In the genomic region with DNA sequence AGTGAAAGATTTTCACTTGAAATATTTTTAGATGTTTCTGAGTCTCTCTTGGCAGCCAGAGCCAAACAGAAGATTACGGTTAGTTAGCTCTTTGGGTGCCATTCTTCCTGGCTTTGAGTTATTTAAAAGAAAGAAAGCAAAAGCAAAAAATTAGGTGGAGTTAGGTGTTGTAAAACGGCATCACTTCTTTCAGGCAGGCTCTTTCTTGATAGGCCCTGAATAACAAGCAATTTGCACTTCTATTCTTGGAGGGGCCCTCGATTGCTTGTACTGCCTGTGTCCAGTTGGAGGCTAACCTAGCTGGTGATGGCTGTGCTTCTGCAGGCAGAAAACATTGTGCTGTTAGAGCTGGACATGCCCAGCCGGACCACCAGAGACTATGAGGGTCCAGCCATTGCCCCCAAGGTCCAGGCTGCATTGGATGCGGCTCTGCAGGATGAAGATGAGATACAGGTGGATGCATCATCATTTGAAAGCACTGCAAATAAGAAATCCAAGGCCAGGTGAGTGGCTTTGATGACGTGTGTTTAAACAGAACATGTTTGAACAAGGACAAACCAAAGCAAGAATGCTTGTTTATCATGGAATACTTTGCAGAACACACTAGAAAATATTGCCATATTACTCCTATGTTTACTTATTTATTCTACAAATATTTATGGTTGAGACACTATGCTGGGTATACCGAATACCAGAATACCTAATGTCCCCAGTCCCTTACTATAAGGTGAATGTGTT, we compare ENCODE assay signal across 1 cellular context.
TF ChIP-seq lines count a peak whose summit lies in the region.

No MANE protein-coding gene starts in this region.

TF ChIP-seq in HepG2, 621 proteins besides CTCF, POLR2A, EP300 and RAD21 (continued from another document and continues in another):
- TF ChIP-seq, protein P1, sequence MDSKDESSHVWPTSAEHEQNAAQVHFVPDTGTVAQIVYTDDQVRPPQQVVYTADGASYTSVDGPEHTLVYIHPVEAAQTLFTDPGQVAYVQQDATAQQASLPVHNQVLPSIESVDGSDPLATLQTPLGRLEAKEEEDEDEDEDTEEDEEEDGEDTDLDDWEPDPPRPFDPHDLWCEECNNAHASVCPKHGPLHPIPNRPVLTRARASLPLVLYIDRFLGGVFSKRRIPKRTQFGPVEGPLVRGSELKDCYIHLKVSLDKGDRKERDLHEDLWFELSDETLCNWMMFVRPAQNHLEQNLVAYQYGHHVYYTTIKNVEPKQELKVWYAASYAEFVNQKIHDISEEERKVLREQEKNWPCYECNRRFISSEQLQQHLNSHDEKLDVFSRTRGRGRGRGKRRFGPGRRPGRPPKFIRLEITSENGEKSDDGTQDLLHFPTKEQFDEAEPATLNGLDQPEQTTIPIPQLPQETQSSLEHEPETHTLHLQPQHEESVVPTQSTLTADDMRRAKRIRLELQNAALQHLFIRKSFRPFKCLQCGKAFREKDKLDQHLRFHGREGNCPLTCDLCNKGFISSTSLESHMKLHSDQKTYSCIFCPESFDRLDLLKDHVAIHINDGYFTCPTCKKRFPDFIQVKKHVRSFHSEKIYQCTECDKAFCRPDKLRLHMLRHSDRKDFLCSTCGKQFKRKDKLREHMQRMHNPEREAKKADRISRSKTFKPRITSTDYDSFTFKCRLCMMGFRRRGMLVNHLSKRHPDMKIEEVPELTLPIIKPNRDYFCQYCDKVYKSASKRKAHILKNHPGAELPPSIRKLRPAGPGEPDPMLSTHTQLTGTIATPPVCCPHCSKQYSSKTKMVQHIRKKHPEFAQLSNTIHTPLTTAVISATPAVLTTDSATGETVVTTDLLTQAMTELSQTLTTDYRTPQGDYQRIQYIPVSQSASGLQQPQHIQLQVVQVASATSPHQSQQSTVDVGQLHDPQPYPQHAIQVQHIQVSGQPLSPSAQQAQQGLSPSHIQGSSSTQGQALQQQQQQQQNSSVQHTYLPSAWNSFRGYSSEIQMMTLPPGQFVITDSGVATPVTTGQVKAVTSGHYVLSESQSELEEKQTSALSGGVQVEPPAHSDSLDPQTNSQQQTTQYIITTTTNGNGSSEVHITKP (CRISPR knock-in tag; IDR thresholded peaks at IDR 0.05; ENCODE audit: low read depth) = peak; percentile 75
- TF ChIP-seq, protein P2, sequence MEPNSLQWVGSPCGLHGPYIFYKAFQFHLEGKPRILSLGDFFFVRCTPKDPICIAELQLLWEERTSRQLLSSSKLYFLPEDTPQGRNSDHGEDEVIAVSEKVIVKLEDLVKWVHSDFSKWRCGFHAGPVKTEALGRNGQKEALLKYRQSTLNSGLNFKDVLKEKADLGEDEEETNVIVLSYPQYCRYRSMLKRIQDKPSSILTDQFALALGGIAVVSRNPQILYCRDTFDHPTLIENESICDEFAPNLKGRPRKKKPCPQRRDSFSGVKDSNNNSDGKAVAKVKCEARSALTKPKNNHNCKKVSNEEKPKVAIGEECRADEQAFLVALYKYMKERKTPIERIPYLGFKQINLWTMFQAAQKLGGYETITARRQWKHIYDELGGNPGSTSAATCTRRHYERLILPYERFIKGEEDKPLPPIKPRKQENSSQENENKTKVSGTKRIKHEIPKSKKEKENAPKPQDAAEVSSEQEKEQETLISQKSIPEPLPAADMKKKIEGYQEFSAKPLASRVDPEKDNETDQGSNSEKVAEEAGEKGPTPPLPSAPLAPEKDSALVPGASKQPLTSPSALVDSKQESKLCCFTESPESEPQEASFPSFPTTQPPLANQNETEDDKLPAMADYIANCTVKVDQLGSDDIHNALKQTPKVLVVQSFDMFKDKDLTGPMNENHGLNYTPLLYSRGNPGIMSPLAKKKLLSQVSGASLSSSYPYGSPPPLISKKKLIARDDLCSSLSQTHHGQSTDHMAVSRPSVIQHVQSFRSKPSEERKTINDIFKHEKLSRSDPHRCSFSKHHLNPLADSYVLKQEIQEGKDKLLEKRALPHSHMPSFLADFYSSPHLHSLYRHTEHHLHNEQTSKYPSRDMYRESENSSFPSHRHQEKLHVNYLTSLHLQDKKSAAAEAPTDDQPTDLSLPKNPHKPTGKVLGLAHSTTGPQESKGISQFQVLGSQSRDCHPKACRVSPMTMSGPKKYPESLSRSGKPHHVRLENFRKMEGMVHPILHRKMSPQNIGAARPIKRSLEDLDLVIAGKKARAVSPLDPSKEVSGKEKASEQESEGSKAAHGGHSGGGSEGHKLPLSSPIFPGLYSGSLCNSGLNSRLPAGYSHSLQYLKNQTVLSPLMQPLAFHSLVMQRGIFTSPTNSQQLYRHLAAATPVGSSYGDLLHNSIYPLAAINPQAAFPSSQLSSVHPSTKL (CRISPR knock-in tag; IDR thresholded peaks at IDR 0.05) = peak; percentile 100
- TF ChIP-seq, protein P3, sequence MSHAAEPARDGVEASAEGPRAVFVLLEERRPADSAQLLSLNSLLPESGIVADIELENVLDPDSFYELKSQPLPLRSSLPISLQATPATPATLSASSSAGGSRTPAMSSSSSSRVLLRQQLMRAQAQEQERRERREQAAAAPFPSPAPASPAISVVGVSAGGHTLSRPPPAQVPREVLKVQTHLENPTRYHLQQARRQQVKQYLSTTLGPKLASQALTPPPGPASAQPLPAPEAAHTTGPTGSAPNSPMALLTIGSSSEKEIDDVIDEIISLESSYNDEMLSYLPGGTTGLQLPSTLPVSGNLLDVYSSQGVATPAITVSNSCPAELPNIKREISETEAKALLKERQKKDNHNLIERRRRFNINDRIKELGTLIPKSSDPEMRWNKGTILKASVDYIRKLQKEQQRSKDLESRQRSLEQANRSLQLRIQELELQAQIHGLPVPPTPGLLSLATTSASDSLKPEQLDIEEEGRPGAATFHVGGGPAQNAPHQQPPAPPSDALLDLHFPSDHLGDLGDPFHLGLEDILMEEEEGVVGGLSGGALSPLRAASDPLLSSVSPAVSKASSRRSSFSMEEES (CRISPR knock-in tag; IDR thresholded peaks at IDR 0.05) = no peak
- TF ChIP-seq KLF6 (CRISPR knock-in tag; IDR thresholded peaks at IDR 0.05) (peak; percentile 85; the same call in 1 of the 2 replicates), MYC (CRISPR knock-in tag; IDR thresholded peaks at IDR 0.05; ENCODE audit: borderline replicate concordance) (no peak), ZMAT3 (CRISPR knock-in tag; conservative IDR thresholded peaks at IDR 0.05) (0 out of 2 replicates have a peak, but pooled peaks have one; percentile 20), HDAC2 (CRISPR knock-in tag; IDR thresholded peaks at IDR 0.05) (peak; percentile 96), SMYD3 (CRISPR knock-in tag; IDR thresholded peaks at IDR 0.05) (peak; percentile 88), NR2F6 (IDR thresholded peaks at IDR 0.05) (peak; percentile 61; the same call in 1 of the 2 replicates), NR2F6 (CRISPR knock-in tag; IDR thresholded peaks at IDR 0.05) (peak; percentile 68), YEATS4 (CRISPR knock-in tag; IDR thresholded peaks at IDR 0.05; ENCODE audit: borderline replicate concordance) (no peak), ZMYM4 (CRISPR knock-in tag; IDR thresholded peaks at IDR 0.05) (0 out of 2 replicates have a peak, but pooled peaks have one; percentile 53), ZNF343 (CRISPR knock-in tag; IDR thresholded peaks at IDR 0.05) (no peak), DNMT3B (CRISPR knock-in tag; conservative IDR thresholded peaks at IDR 0.05) (peak; percentile 88), MED1 (CRISPR knock-in tag; IDR thresholded peaks at IDR 0.05) (peak; percentile 91), RFX3 (CRISPR knock-in tag; IDR thresholded peaks at IDR 0.05) (no peak), HMG20B (CRISPR knock-in tag; conservative IDR thresholded peaks at IDR 0.05) (peak; percentile 84; the same call in 1 of the 2 replicates), MIER3 (CRISPR knock-in tag; IDR thresholded peaks at IDR 0.05; ENCODE audit: borderline replicate concordance) (peak; percentile 96), GLI4 (CRISPR knock-in tag; IDR thresholded peaks at IDR 0.05; ENCODE audit: borderline replicate concordance) (no peak), SRY (CRISPR knock-in tag; IDR thresholded peaks at IDR 0.05) (0 out of 2 replicates have a peak, but pooled peaks have one; percentile 31), ZNF589 (CRISPR knock-in tag; conservative IDR thresholded peaks at IDR 0.05) (no peak)
- TF ChIP-seq, protein P4, sequence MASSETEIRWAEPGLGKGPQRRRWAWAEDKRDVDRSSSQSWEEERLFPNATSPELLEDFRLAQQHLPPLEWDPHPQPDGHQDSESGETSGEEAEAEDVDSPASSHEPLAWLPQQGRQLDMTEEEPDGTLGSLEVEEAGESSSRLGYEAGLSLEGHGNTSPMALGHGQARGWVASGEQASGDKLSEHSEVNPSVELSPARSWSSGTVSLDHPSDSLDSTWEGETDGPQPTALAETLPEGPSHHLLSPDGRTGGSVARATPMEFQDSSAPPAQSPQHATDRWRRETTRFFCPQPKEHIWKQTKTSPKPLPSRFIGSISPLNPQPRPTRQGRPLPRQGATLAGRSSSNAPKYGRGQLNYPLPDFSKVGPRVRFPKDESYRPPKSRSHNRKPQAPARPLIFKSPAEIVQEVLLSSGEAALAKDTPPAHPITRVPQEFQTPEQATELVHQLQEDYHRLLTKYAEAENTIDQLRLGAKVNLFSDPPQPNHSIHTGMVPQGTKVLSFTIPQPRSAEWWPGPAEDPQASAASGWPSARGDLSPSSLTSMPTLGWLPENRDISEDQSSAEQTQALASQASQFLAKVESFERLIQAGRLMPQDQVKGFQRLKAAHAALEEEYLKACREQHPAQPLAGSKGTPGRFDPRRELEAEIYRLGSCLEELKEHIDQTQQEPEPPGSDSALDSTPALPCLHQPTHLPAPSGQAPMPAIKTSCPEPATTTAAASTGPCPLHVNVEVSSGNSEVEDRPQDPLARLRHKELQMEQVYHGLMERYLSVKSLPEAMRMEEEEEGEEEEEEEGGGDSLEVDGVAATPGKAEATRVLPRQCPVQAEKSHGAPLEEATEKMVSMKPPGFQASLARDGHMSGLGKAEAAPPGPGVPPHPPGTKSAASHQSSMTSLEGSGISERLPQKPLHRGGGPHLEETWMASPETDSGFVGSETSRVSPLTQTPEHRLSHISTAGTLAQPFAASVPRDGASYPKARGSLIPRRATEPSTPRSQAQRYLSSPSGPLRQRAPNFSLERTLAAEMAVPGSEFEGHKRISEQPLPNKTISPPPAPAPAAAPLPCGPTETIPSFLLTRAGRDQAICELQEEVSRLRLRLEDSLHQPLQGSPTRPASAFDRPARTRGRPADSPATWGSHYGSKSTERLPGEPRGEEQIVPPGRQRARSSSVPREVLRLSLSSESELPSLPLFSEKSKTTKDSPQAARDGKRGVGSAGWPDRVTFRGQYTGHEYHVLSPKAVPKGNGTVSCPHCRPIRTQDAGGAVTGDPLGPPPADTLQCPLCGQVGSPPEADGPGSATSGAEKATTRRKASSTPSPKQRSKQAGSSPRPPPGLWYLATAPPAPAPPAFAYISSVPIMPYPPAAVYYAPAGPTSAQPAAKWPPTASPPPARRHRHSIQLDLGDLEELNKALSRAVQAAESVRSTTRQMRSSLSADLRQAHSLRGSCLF (CRISPR knock-in tag; IDR thresholded peaks at IDR 0.05; ENCODE audit: borderline replicate concordance) = no peak
- TF ChIP-seq, protein P5, sequence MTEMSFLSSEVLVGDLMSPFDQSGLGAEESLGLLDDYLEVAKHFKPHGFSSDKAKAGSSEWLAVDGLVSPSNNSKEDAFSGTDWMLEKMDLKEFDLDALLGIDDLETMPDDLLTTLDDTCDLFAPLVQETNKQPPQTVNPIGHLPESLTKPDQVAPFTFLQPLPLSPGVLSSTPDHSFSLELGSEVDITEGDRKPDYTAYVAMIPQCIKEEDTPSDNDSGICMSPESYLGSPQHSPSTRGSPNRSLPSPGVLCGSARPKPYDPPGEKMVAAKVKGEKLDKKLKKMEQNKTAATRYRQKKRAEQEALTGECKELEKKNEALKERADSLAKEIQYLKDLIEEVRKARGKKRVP (CRISPR knock-in tag; IDR thresholded peaks at IDR 0.05) = peak in 1 of 2 experiments; percentile 82; a peak in 2 of 4 replicates
- TF ChIP-seq, protein P6, sequence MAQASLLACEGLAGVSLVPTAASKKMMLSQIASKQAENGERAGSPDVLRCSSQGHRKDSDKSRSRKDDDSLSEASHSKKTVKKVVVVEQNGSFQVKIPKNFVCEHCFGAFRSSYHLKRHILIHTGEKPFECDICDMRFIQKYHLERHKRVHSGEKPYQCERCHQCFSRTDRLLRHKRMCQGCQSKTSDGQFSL (CRISPR knock-in tag; IDR thresholded peaks at IDR 0.05) = no peak
- TF ChIP-seq, protein P7, sequence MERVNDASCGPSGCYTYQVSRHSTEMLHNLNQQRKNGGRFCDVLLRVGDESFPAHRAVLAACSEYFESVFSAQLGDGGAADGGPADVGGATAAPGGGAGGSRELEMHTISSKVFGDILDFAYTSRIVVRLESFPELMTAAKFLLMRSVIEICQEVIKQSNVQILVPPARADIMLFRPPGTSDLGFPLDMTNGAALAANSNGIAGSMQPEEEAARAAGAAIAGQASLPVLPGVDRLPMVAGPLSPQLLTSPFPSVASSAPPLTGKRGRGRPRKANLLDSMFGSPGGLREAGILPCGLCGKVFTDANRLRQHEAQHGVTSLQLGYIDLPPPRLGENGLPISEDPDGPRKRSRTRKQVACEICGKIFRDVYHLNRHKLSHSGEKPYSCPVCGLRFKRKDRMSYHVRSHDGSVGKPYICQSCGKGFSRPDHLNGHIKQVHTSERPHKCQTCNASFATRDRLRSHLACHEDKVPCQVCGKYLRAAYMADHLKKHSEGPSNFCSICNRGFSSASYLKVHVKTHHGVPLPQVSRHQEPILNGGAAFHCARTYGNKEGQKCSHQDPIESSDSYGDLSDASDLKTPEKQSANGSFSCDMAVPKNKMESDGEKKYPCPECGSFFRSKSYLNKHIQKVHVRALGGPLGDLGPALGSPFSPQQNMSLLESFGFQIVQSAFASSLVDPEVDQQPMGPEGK (CRISPR knock-in tag; IDR thresholded peaks at IDR 0.05) = no peak; the same call in 1 of the 2 replicates
- TF ChIP-seq, protein P8, sequence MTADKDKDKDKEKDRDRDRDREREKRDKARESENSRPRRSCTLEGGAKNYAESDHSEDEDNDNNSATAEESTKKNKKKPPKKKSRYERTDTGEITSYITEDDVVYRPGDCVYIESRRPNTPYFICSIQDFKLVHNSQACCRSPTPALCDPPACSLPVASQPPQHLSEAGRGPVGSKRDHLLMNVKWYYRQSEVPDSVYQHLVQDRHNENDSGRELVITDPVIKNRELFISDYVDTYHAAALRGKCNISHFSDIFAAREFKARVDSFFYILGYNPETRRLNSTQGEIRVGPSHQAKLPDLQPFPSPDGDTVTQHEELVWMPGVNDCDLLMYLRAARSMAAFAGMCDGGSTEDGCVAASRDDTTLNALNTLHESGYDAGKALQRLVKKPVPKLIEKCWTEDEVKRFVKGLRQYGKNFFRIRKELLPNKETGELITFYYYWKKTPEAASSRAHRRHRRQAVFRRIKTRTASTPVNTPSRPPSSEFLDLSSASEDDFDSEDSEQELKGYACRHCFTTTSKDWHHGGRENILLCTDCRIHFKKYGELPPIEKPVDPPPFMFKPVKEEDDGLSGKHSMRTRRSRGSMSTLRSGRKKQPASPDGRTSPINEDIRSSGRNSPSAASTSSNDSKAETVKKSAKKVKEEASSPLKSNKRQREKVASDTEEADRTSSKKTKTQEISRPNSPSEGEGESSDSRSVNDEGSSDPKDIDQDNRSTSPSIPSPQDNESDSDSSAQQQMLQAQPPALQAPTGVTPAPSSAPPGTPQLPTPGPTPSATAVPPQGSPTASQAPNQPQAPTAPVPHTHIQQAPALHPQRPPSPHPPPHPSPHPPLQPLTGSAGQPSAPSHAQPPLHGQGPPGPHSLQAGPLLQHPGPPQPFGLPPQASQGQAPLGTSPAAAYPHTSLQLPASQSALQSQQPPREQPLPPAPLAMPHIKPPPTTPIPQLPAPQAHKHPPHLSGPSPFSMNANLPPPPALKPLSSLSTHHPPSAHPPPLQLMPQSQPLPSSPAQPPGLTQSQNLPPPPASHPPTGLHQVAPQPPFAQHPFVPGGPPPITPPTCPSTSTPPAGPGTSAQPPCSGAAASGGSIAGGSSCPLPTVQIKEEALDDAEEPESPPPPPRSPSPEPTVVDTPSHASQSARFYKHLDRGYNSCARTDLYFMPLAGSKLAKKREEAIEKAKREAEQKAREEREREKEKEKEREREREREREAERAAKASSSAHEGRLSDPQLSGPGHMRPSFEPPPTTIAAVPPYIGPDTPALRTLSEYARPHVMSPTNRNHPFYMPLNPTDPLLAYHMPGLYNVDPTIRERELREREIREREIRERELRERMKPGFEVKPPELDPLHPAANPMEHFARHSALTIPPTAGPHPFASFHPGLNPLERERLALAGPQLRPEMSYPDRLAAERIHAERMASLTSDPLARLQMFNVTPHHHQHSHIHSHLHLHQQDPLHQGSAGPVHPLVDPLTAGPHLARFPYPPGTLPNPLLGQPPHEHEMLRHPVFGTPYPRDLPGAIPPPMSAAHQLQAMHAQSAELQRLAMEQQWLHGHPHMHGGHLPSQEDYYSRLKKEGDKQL (CRISPR knock-in tag; IDR thresholded peaks at IDR 0.05; ENCODE audit: low read depth) = peak; percentile 96
